ENCODE assay signal across 26 cellular contexts in the genomic region with DNA sequence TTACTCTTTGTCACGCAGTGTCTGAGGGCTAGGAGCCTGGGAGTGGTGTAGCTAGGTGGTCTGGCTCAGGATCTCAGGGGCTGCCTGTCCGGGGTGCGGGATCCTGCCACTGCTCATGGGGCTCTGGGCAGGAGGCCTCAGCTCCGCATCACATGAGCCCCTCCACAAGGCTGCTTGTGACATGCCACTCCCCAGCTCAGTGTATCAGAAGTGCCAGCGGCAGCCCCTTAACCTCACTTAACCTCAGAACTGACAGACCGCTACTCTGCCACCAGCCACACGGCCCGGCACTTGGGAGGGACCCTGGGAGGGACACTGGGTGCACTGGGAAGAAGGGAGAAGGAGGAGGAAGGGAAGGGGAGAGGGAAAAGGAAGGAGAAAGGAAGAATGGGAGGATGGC.
"Had no signal": no experiment of that assay in that cellular context is flagged by ENCODE, and none has a peak within 500 bp of the region (broad histone marks: within the 10 kb centered on the region; RNA-seq: fewer than 3 reads in every experiment).

No MANE protein-coding gene starts in this region.

- H3K27ac Mint-ChIP-seq: naive thymus-derived CD4-positive, alpha-beta T cell; nephron had no signal

- H3K27me3 ChIP-seq: dorsolateral prefrontal cortex, hepatocyte, left lung, ovary, right lobe of liver had no signal

- H3K4me1 Mint-ChIP-seq: naive thymus-derived CD4-positive, alpha-beta T cell; nephron; stimulated activated naive CD8-positive, alpha-beta T cell treated with anti-CD3 and anti-CD28 coated beads, Interleukin-15, amount 100 ng/mL, for 72 hours had no signal

- H3K36me3 Mint-ChIP-seq: naive thymus-derived CD4-positive, alpha-beta T cell had no signal

- H3K27ac ChIP-seq: dorsolateral prefrontal cortex, epithelial cell of prostate, gastrocnemius medialis, hepatocyte, left lung, ovary, psoas muscle, right lobe of liver, suprapubic skin had no signal

- H3K9me3 ChIP-seq: gastrocnemius medialis, left lung, ovary, psoas muscle, right lobe of liver, suprapubic skin had no signal

- H3K79me2 ChIP-seq: hepatocyte had no signal

- ATAC-seq: esophagus mucosa; gastrocnemius medialis; left lung; naive thymus-derived CD4-positive, alpha-beta T cell; psoas muscle; right lobe of liver; stimulated activated naive CD8-positive, alpha-beta T cell treated with anti-CD3 and anti-CD28 coated beads, Interleukin-15, amount 100 ng/mL, for 72 hours had no signal

- H3K4me3 Mint-ChIP-seq: naive thymus-derived CD4-positive, alpha-beta T cell; nephron; stimulated activated naive CD8-positive, alpha-beta T cell treated with anti-CD3 and anti-CD28 coated beads, Interleukin-15, amount 100 ng/mL, for 72 hours had no signal

- H3K27me3 Mint-ChIP-seq: naive thymus-derived CD4-positive, alpha-beta T cell; stimulated activated naive CD8-positive, alpha-beta T cell treated with anti-CD3 and anti-CD28 coated beads, Interleukin-15, amount 100 ng/mL, for 72 hours had no signal

- H3K4me3 ChIP-seq: dorsolateral prefrontal cortex, gastrocnemius medialis, hepatocyte, left lung, ovary, psoas muscle, right lobe of liver, suprapubic skin had no signal

- H3K36me3 ChIP-seq: gastrocnemius medialis, left lung, ovary, right lobe of liver had no signal

- H2AFZ ChIP-seq: hepatocyte had no signal

- H3K4me2 ChIP-seq: hepatocyte had no signal

- FAIRE-seq: colon, kidney, small intestine had no signal

- H3K4me1 ChIP-seq: gastrocnemius medialis, left lung, psoas muscle, right lobe of liver had no signal

- H3K9me3 Mint-ChIP-seq: naive thymus-derived CD4-positive, alpha-beta T cell; nephron; stimulated activated naive CD8-positive, alpha-beta T cell treated with anti-CD3 and anti-CD28 coated beads, Interleukin-15, amount 100 ng/mL, for 72 hours had no signal

- DNase-seq: dorsolateral prefrontal cortex; effector CD4-positive, alpha-beta T cell; foreskin fibroblast; gastrocnemius medialis; head of caudate nucleus; kidney; mesenchymal stem cell; midbrain; naive thymus-derived CD4-positive, alpha-beta T cell; occipital lobe; ovary; psoas muscle; right lobe of liver; stimulated activated CD4-positive, alpha-beta T cell treated with anti-CD3 and anti-CD28 coated beads, Interleukin-15, amount 100 ng/mL, for 24 hours; stimulated activated CD4-positive, alpha-beta T cell treated with anti-CD3 and anti-CD28 coated beads, Interleukin-2, amount 100 ng/mL, for 48 hours; stimulated activated naive CD4-positive, alpha-beta T cell; stimulated activated naive CD8-positive, alpha-beta T cell treated with anti-CD3 and anti-CD28 coated beads, Interleukin-15, amount 100 ng/mL, for 72 hours; trophoblast cell had no signal
